9 cellular contexts compared by ENCODE assay signal in genomic region chr7:4430227-4430626, GRCh38.
"Had no signal": no experiment of that assay in that cellular context is flagged by ENCODE, and none has a peak within 500 bp of the region (broad histone marks: within the 10 kb centered on the region; RNA-seq: fewer than 3 reads in every experiment).

No MANE protein-coding gene starts in this region.

- H3K4me3 Mint-ChIP-seq: IgD-negative memory B cell had no signal

- H3K4me1 Mint-ChIP-seq: IgD-negative memory B cell had no signal

- DNase-seq: IMR-90, Karpas-422, KBM-7, KG1 had no signal

- H3K4me2 ChIP-seq: KMS-11 had no signal

- H3K27ac Mint-ChIP-seq: IgD-negative memory B cell had no signal

- H3K9ac ChIP-seq: KMS-11 had no signal

- FAIRE-seq: HepG2, HTR-8/SVneo had no signal

- H3K27me3 Mint-ChIP-seq: IgD-negative memory B cell had no signal

- H3K27ac ChIP-seq: HL-60, KMS-11 had no signal

- ATAC-seq: HepG2 had no signal

- H3K36me3 Mint-ChIP-seq: IgD-negative memory B cell had no signal
